Comparison of ENCODE assay signal across 10 cellular contexts in the genomic region with DNA sequence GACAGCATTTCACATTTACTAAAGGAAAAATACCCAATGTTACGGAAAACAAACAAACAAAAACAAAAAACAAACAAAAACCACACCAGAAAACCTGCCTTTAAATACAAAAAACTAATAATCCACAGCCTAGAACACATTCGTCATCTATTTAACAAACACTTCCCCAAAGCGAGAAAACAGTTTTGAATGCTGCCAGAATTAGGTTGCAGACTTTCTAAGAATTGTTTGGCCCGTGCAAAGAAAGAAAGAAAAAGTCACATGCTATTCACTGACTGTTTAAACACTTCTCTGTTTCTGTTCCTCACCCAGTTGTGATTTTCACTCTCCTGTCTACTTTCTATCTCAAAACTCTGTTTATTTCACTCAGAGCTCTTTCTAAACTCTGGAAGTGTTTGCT. TPM values are rescaled to one million over a fixed set of nuclear protein-coding genes. Genes with fewer than 3 reads are reported as not detected.
DNase-seq lines count a peak whose midpoint lies in the region; ATAC-seq and TF ChIP-seq lines count a peak whose summit lies in the region.
"Had no signal": no experiment of that assay in that cellular context is flagged by ENCODE, and none has a peak within 500 bp of the region (broad histone marks: within the 10 kb centered on the region; RNA-seq: fewer than 3 reads in every experiment).

No MANE protein-coding gene starts in this region.

- H3K27ac Mint-ChIP-seq in neural crest cell (ENCODE audit: unreplicated experiment), result peak overlapping the region; percentile 57

- CTCF ChIA-PET in HEK293T (lab: Yijun Ruan, JAX), result no interaction called here

- no peak overlapping the region for H3K4me3 Mint-ChIP-seq in neural crest cell

- H3K9me3 Mint-ChIP-seq in neural crest cell, result no peaks in the 10 kb centered on the region
- H3K9me3 Mint-ChIP-seq: naive thymus-derived CD8-positive, alpha-beta T cell had no signal

- no peaks in the 10 kb centered on the region for H3K27me3 Mint-ChIP-seq in neural crest cell (ENCODE audit: low read depth)

- ATAC-seq in GM18909 (IDR thresholded peaks at IDR 0.05; ENCODE audit: poor library complexity, unreplicated experiment) (peak; percentile 89), HG02571 (IDR thresholded peaks at IDR 0.05; ENCODE audit: unreplicated experiment) (peak; percentile 92), HG03565 (IDR thresholded peaks at IDR 0.05; ENCODE audit: unreplicated experiment) (peak; percentile 87)
- ATAC-seq: naive thymus-derived CD8-positive, alpha-beta T cell had no signal

- POLR2A ChIA-PET in HEK293T (lab: Yijun Ruan, JAX), result no interaction called here

- DNase-seq in neural crest cell (ENCODE audit: low read depth, low spot score), result no peak
- DNase-seq in NCI-H1694 (lab: John Stamatoyannopoulos, UW), result no peak
- no peak for DNase-seq in activated CD8-positive, alpha-beta memory T cell treated with anti-CD3 and anti-CD28 coated beads, Interleukin-2, amount 50 U/mL, for 48 hours
- no peak for DNase-seq in HEK293T (ENCODE audit: extremely low spot score)
- DNase-seq in NCI-H2081 (lab: John Stamatoyannopoulos, UW), result no peak
- DNase-seq: naive thymus-derived CD8-positive, alpha-beta T cell; NCI-H187 had no signal

- H3K4me1 Mint-ChIP-seq in neural crest cell, result peaks cover 17% of the 10 kb centered on the region

- H3K36me3 Mint-ChIP-seq in neural crest cell (ENCODE audit: low read depth), result no peaks in the 10 kb centered on the region
- H3K36me3 Mint-ChIP-seq: naive thymus-derived CD8-positive, alpha-beta T cell had no signal

- TF ChIP-seq CTCF in neural crest cell (conservative IDR thresholded peaks at IDR 0.05), result no peak

TF ChIP-seq in HEK293T, 16 proteins besides CTCF, POLR2A, EP300 and RAD21:
- TF ChIP-seq ZNF384 (IDR thresholded peaks at IDR 0.05), result no peak
- no peak for TF ChIP-seq LEF1 (IDR thresholded peaks at IDR 0.05; ENCODE audit: borderline replicate concordance)
- no peak for TF ChIP-seq ARNT (IDR thresholded peaks at IDR 0.05)

RNA-seq across cellular contexts. Expression of gene BCAS1, which starts 52.5 kb away (rescaled TPM):
- total RNA-seq in neural crest cell, result not detected in 2 replicates
- total RNA-seq: naive thymus-derived CD8-positive, alpha-beta T cell had no signal
